Comparison of ENCODE assay signal across 13 cellular contexts in the genomic region with DNA sequence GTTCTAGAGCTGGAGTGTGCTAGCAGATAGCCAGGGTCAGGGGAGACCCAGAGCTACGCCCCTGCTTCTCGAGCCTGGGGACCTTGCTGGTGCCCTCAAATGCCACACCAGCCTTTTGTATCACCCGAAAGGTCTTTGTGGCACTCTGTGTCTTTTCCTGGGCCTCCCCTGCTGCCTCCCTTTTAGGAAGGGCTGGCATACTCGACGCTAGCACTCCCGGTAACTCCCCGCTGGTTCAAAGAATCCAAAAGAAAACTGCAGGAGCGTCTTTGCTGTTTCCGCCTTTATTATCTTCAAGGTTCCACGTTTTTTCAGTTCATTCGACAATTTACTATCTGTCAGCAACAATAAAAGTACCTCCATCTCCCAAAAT. TPM values are rescaled to one million over a fixed set of nuclear protein-coding genes. Genes with fewer than 3 reads are reported as not detected.
DNase-seq lines count a peak whose midpoint lies in the region; ATAC-seq and TF ChIP-seq lines count a peak whose summit lies in the region.
"Had no signal": no experiment of that assay in that cellular context is flagged by ENCODE, and none has a peak within 500 bp of the region (broad histone marks: within the 10 kb centered on the region; RNA-seq: fewer than 3 reads in every experiment).

No MANE protein-coding gene starts in this region.

- H3K27me3 ChIP-seq in ACC112 (ENCODE audit: insufficient read depth, low read length), result no peaks in the 10 kb centered on the region
- no peaks in the 10 kb centered on the region for H3K27me3 ChIP-seq in adrenal gland
- H3K27me3 ChIP-seq in foreskin keratinocyte, result no peaks in the 10 kb centered on the region
- H3K27me3 ChIP-seq: BE2C had no signal

- ATAC-seq in foreskin keratinocyte (no peak), HG03442 (IDR thresholded peaks at IDR 0.05; ENCODE audit: unreplicated experiment) (no peak), HG03175 (IDR thresholded peaks at IDR 0.05; ENCODE audit: unreplicated experiment) (no peak)
- ATAC-seq: SK-N-SH treated with all-trans-retinoic acid at 6 μM for 48 hours had no signal

- intact Hi-C loops in adrenal gland (cut with DNase I) (no loop called here), CD14-positive monocyte (cut with micrococcal nuclease) (no loop called here)

- 25 to 35% (median 33%) methylated on average over 9 to 11 of the region's 11 CpGs for WGBS in adrenal gland, 4 donors

- H3K27ac Mint-ChIP-seq in progenitor cell of endocrine pancreas (peak overlapping the region; percentile 89), CD14-positive monocyte (no peak overlapping the region)

- H3K4me1 Mint-ChIP-seq in progenitor cell of endocrine pancreas (ENCODE audit: low read depth) (peaks cover 53% of the 10 kb centered on the region), CD14-positive monocyte (peaks cover 20% of the 10 kb centered on the region)

- no peak overlapping the region for H2AFZ ChIP-seq in ACC112 (ENCODE audit: low read length, unreplicated experiment)

- H3K27ac ChIP-seq in ACC112 (ENCODE audit: low read depth, low read length) (peak overlapping the region; percentile 95), adrenal gland (peak overlapping the region; percentile 74 to 95 (median 89)), foreskin keratinocyte (peak overlapping the region; percentile 97)

- peaks cover 35% of the 10 kb centered on the region for H3K4me1 ChIP-seq in ACC112 (ENCODE audit: control insufficient read depth, insufficient read depth, low read length, unreplicated experiment)
- H3K4me1 ChIP-seq in adrenal gland (replicated peaks in 1 of 2), result peaks cover 40 to 58% of the 10 kb centered on the region in 2 donors
- peaks cover 42% of the 10 kb centered on the region for H3K4me1 ChIP-seq in foreskin keratinocyte

- no peak for DNase-seq in adrenal gland
- no peak for DNase-seq in foreskin keratinocyte
- DNase-seq in progenitor cell of endocrine pancreas (ENCODE audit: low spot score, unreplicated experiment), result no peak
- DNase-seq in CD14-positive monocyte (ENCODE audit: low spot score), result no peak
- no peak for DNase-seq in NCI-H2171 (lab: John Stamatoyannopoulos, UW)
- DNase-seq: activated gamma-delta T cell treated with Interleukin-2 at 50 U/mL for 16 hours; effector memory CD4-positive, alpha-beta T cell; NCI-H524 had no signal

- H3K27me3 Mint-ChIP-seq in progenitor cell of endocrine pancreas (no peaks in the 10 kb centered on the region), CD14-positive monocyte (ENCODE audit: low read depth in 3 of 3) (no peaks in the 10 kb centered on the region)

- peaks cover 91% of the 10 kb centered on the region for H3K79me2 ChIP-seq in ACC112 (ENCODE audit: control insufficient read depth, insufficient read depth, low read length, unreplicated experiment)

- no peaks in the 10 kb centered on the region for H3K9me3 ChIP-seq in adrenal gland (replicated peaks in 1 of 3)
- H3K9me3 ChIP-seq: BE2C had no signal

- no peak for TF ChIP-seq POLR2A in adrenal gland (IDR thresholded peaks at IDR 0.05)

- peaks cover 22% of the 10 kb centered on the region for H3K36me3 Mint-ChIP-seq in progenitor cell of endocrine pancreas (ENCODE audit: insufficient read depth)
- peaks cover 16 to 42% of the 10 kb centered on the region in 2 donors for H3K36me3 Mint-ChIP-seq in CD14-positive monocyte

- H3K9me3 Mint-ChIP-seq in progenitor cell of endocrine pancreas (ENCODE audit: low read depth) (no peaks in the 10 kb centered on the region), CD14-positive monocyte (no peaks in the 10 kb centered on the region)

- H3K4me3 ChIP-seq in ACC112 (ENCODE audit: low read depth, low read length), result peak overlapping the region; percentile 66
- peak overlapping the region in 1 of 4 donors; percentile 30 for H3K4me3 ChIP-seq in adrenal gland

- H3K4me3 Mint-ChIP-seq in progenitor cell of endocrine pancreas (ENCODE audit: low read depth) (no peak overlapping the region), CD14-positive monocyte (no peak overlapping the region)

- H3K36me3 ChIP-seq in ACC112 (ENCODE audit: insufficient read depth, low read length) (peaks cover 6% of the 10 kb centered on the region; the same call in 1 of the 2 replicates), adrenal gland (replicated peaks in 1 of 2) (no peaks in the 10 kb centered on the region)

- TF ChIP-seq CTCF in adrenal gland (IDR thresholded peaks at IDR 0.05) (no peak), foreskin keratinocyte (conservative IDR thresholded peaks at IDR 0.05) (no peak), progenitor cell of endocrine pancreas (IDR thresholded peaks at IDR 0.05; ENCODE audit: unreplicated experiment) (no peak), CD14-positive monocyte (IDR thresholded peaks at IDR 0.05) (no peak)

RNA-seq across cellular contexts. Expression of gene CTBP2, which starts 36.3 kb away (rescaled TPM):
- total RNA-seq in adrenal gland, result 10 to 100 TPM; 28.1 to 66.5 (median 53.6) TPM
- polyA plus RNA-seq in adrenal gland, result 10 to 100 TPM; 25.3 to 53.4 (median 28.4) TPM
- total RNA-seq in foreskin keratinocyte, result 100 and 101 TPM in 2 replicates
- 41.7 and 48.4 TPM in 2 replicates for polyA plus RNA-seq in foreskin keratinocyte
- total RNA-seq in progenitor cell of endocrine pancreas, result 182 and 183 TPM in 2 replicates
- polyA plus RNA-seq in CD14-positive monocyte, result 10 to 100 TPM; 40.9 to 41.1 TPM
